Comparison of ENCODE assay signal across 1 cellular context in genomic region chr14:89447182-89447970, GRCh38.
TF ChIP-seq lines count a peak whose summit lies in the region.

No MANE protein-coding gene starts in this region.

TF ChIP-seq in SK-N-SH, 30 proteins besides CTCF, POLR2A, EP300 and RAD21 (continued from another document):
- TF ChIP-seq USF2 (IDR thresholded peaks at IDR 0.05; ENCODE audit: borderline replicate concordance, low read depth, low read length) (no peak), RCOR1 (IDR thresholded peaks at IDR 0.05; ENCODE audit: low read length) (no peak), POLR2AphosphoS5 (IDR thresholded peaks at IDR 0.05; ENCODE audit: low read depth, low read length) (no peak), RXRA (IDR thresholded peaks at IDR 0.05; ENCODE audit: borderline replicate concordance, low read depth) (no peak), YY1 (IDR thresholded peaks at IDR 0.05; ENCODE audit: low read depth) (no peak), USF1 (IDR thresholded peaks at IDR 0.05; ENCODE audit: borderline replicate concordance, low read depth) (no peak), IRF3 (IDR thresholded peaks at IDR 0.05; ENCODE audit: low read depth, low read length) (no peak), REST (IDR thresholded peaks at IDR 0.05; ENCODE audit: low read depth, low read length) (no peak), SMC3 (IDR thresholded peaks at IDR 0.05; ENCODE audit: low read depth, low read length) (no peak), FOXJ3 (CRISPR knock-in tag; IDR thresholded peaks at IDR 0.05) (no peak), GABPA (IDR thresholded peaks at IDR 0.05; ENCODE audit: low read depth) (no peak), JUND (IDR thresholded peaks at IDR 0.05) (no peak), TCF12 (IDR thresholded peaks at IDR 0.05) (no peak)
